37 cellular contexts compared by ENCODE assay signal in the genomic region with DNA sequence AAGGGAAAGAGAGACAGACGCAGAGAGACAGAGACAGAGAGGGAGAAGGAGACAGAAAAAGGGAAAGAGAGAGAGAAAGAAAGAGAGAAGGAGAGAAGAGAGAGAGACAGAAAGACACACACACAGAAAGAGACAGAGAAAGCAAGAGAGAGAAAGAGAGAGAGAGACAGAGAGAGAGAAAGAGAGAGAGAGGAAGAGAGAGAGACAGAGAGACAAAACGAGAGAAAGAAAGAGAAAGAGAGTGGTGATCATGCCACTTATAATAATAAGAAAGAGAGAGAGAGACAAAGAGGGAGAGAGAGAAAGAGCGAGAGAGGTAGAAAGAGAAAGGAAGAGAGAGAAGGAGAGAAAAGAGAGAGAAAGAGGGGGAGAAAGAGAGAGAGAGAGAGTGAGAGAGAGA. TPM values are rescaled to one million over a fixed set of nuclear protein-coding genes. Genes with fewer than 3 reads are reported as not detected.
"Had no signal": no experiment of that assay in that cellular context is flagged by ENCODE, and none has a peak within 500 bp of the region (broad histone marks: within the 10 kb centered on the region; RNA-seq: fewer than 3 reads in every experiment).

No MANE protein-coding gene starts in this region.

- ATAC-seq: activated CD4-positive, CD25-positive, alpha-beta regulatory T cell treated with anti-CD3 and anti-CD28 coated beads, Interleukin-2, amount 50 U/mL, for 24 hours; activated CD8-positive, alpha-beta memory T cell treated with anti-CD3 and anti-CD28 coated beads, Interleukin-2, amount 10 ng/mL, durations not matched to agents 7 days and 5 days; activated CD8-positive, alpha-beta T cell treated with anti-CD3 and anti-CD28 coated beads, Interleukin-2, amount 10 ng/mL, durations not matched to agents 7 days and 5 days; activated naive CD8-positive, alpha-beta T cell treated with anti-CD3 and anti-CD28 coated beads, Interleukin-2, amount 50 U/mL, for 24 hours had no signal

- H3K4me3 Mint-ChIP-seq: activated CD4-positive, alpha-beta memory T cell treated with anti-CD3 and anti-CD28 coated beads, Interleukin-2, amount 10 ng/mL, durations not matched to agents 7 days and 5 days; activated CD4-positive, alpha-beta T cell treated with anti-CD3 and anti-CD28 coated beads, Interleukin-2, amount 10 ng/mL, durations not matched to agents 24 days and 14 days; activated CD8-positive, alpha-beta memory T cell treated with anti-CD3 and anti-CD28 coated beads, Interleukin-2, amount 10 ng/mL, durations not matched to agents 7 days and 5 days; activated CD8-positive, alpha-beta T cell treated with anti-CD3 and anti-CD28 coated beads, Interleukin-2, amount 10 ng/mL, durations not matched to agents 7 days and 5 days; activated naive CD4-positive, alpha-beta T cell treated with anti-CD3 and anti-CD28 coated beads, Interleukin-2, amount 10 ng/mL, durations not matched to agents 7 days and 5 days; activated naive CD4-positive, alpha-beta T cell treated with anti-CD3 and anti-CD28 coated beads, Interleukin-2, amount 50 U/mL, for 24 hours; activated naive CD8-positive, alpha-beta T cell; activated naive CD8-positive, alpha-beta T cell treated with anti-CD3 and anti-CD28 coated beads, Interleukin-2, amount 10 ng/mL, durations not matched to agents 7 days and 5 days; activated naive CD8-positive, alpha-beta T cell treated with anti-CD3 and anti-CD28 coated beads, Interleukin-2, amount 50 U/mL, for 24 hours; activated T-cell treated with anti-CD3 and anti-CD28 coated beads, Interleukin-2, amount 50 U/mL, for 24 hours; brain; central memory CD8-positive, alpha-beta T cell; T-helper 1 cell treated with Interleukin-12 subunit alpha and Interleukin-12 subunit beta and Interleukin-4 antibody, amounts not matched to agents 30 μg/mL and 1 μg/mL, for 36 hours; T-helper 2 cell treated with Interferon-gamma antibody and Interleukin-4, amounts not matched to agents 5 μg/mL and 100 μg/mL, for 36 hours had no signal

- H3K4me1 Mint-ChIP-seq: activated CD4-positive, alpha-beta memory T cell treated with anti-CD3 and anti-CD28 coated beads, Interleukin-2, amount 10 ng/mL, durations not matched to agents 7 days and 5 days; activated CD4-positive, alpha-beta T cell treated with anti-CD3 and anti-CD28 coated beads, Interleukin-2, amount 10 ng/mL, durations not matched to agents 24 days and 14 days; activated CD8-positive, alpha-beta memory T cell treated with anti-CD3 and anti-CD28 coated beads, Interleukin-2, amount 10 ng/mL, durations not matched to agents 7 days and 5 days; activated naive CD4-positive, alpha-beta T cell treated with anti-CD3 and anti-CD28 coated beads, Interleukin-2, amount 10 ng/mL, durations not matched to agents 7 days and 5 days; activated naive CD4-positive, alpha-beta T cell treated with anti-CD3 and anti-CD28 coated beads, Interleukin-2, amount 50 U/mL, for 24 hours; activated naive CD8-positive, alpha-beta T cell treated with anti-CD3 and anti-CD28 coated beads, Interleukin-2, amount 10 ng/mL, durations not matched to agents 7 days and 5 days; activated naive CD8-positive, alpha-beta T cell treated with anti-CD3 and anti-CD28 coated beads, Interleukin-2, amount 50 U/mL, for 24 hours; central memory CD8-positive, alpha-beta T cell had no signal

- H3K27me3 Mint-ChIP-seq: activated CD4-positive, alpha-beta memory T cell treated with anti-CD3 and anti-CD28 coated beads, Interleukin-2, amount 10 ng/mL, durations not matched to agents 7 days and 5 days; activated CD4-positive, alpha-beta T cell treated with anti-CD3 and anti-CD28 coated beads, Interleukin-2, amount 10 ng/mL, durations not matched to agents 24 days and 14 days; activated CD8-positive, alpha-beta memory T cell treated with anti-CD3 and anti-CD28 coated beads, Interleukin-2, amount 10 ng/mL, durations not matched to agents 7 days and 5 days; activated naive CD4-positive, alpha-beta T cell treated with anti-CD3 and anti-CD28 coated beads, Interleukin-2, amount 10 ng/mL, durations not matched to agents 7 days and 5 days; activated naive CD4-positive, alpha-beta T cell treated with anti-CD3 and anti-CD28 coated beads, Interleukin-2, amount 50 U/mL, for 24 hours; activated naive CD8-positive, alpha-beta T cell treated with anti-CD3 and anti-CD28 coated beads, Interleukin-2, amount 10 ng/mL, durations not matched to agents 7 days and 5 days; activated T-cell treated with anti-CD3 and anti-CD28 coated beads, Interleukin-2, amount 50 U/mL, for 24 hours; central memory CD8-positive, alpha-beta T cell had no signal

- H3K36me3 Mint-ChIP-seq: activated CD8-positive, alpha-beta memory T cell treated with anti-CD3 and anti-CD28 coated beads, Interleukin-2, amount 10 ng/mL, durations not matched to agents 7 days and 5 days; activated naive CD4-positive, alpha-beta T cell treated with anti-CD3 and anti-CD28 coated beads, Interleukin-2, amount 10 ng/mL, durations not matched to agents 7 days and 5 days; activated naive CD4-positive, alpha-beta T cell treated with anti-CD3 and anti-CD28 coated beads, Interleukin-2, amount 50 U/mL, for 24 hours; activated naive CD8-positive, alpha-beta T cell; activated naive CD8-positive, alpha-beta T cell treated with anti-CD3 and anti-CD28 coated beads, Interleukin-2, amount 10 ng/mL, durations not matched to agents 7 days and 5 days; brain had no signal

- DNase-seq: activated CD4-positive, alpha-beta memory T cell treated with anti-CD3 and anti-CD28 coated beads, Interleukin-2, amount 10 ng/mL, durations not matched to agents 7 days and 5 days; activated CD4-positive, alpha-beta T cell treated with anti-CD3 and anti-CD28 coated beads for 1 hour; activated CD4-positive, alpha-beta T cell treated with anti-CD3 and anti-CD28 coated beads for 4 hours; activated CD4-positive, alpha-beta T cell treated with anti-CD3 and anti-CD28 coated beads, Interleukin-2, amount 10 ng/mL, durations not matched to agents 24 days and 14 days; activated CD4-positive, alpha-beta T cell treated with anti-CD3 and anti-CD28 coated beads, Interleukin-2, amount 50 U/mL, for 48 hours; activated CD4-positive, CD25-positive, alpha-beta regulatory T cell; activated CD8-positive, alpha-beta memory T cell treated with anti-CD3 and anti-CD28 coated beads for 24 hours; activated CD8-positive, alpha-beta memory T cell treated with anti-CD3 and anti-CD28 coated beads, Interleukin-2, amount 10 ng/mL, durations not matched to agents 7 days and 5 days; activated CD8-positive, alpha-beta memory T cell treated with anti-CD3 and anti-CD28 coated beads, Interleukin-2, amount 50 U/mL, for 48 hours; activated CD8-positive, alpha-beta T cell treated with anti-CD3 and anti-CD28 coated beads, Interleukin-2, amount 10 ng/mL, durations not matched to agents 7 days and 5 days; activated effector memory CD4-positive, alpha-beta T cell treated with Interleukin-2 at 50 U/mL for 16 hours; activated gamma-delta T cell; activated naive CD4-positive, alpha-beta T cell treated with anti-CD3 and anti-CD28 coated beads, Interleukin-2, amount 10 ng/mL, durations not matched to agents 7 days and 5 days; activated naive CD4-positive, alpha-beta T cell treated with Interleukin-2 at 50 U/mL for 16 hours; activated naive CD8-positive, alpha-beta T cell treated with anti-CD3 and anti-CD28 coated beads, Interleukin-2, amount 10 ng/mL, durations not matched to agents 7 days and 5 days; activated naive CD8-positive, alpha-beta T cell treated with anti-CD3 and anti-CD28 coated beads, Interleukin-2, amount 50 U/mL, for 24 hours; activated T-cell treated with anti-CD3 and anti-CD28 coated beads, Interleukin-2, amount 50 U/mL, for 24 hours; activated T-cell treated with anti-CD3 and anti-CD28 coated beads, Interleukin-2, amount 50 U/mL, for 48 hours; amygdala; anterior cingulate cortex; caudate nucleus; cerebellar nuclear complex; T-helper 1 cell; T-helper 2 cell; T-helper 9 cell had no signal

- H3K27ac Mint-ChIP-seq: activated CD4-positive, alpha-beta memory T cell treated with anti-CD3 and anti-CD28 coated beads, Interleukin-2, amount 10 ng/mL, durations not matched to agents 7 days and 5 days; activated CD4-positive, alpha-beta T cell treated with anti-CD3 and anti-CD28 coated beads, Interleukin-2, amount 10 ng/mL, durations not matched to agents 24 days and 14 days; activated CD8-positive, alpha-beta memory T cell treated with anti-CD3 and anti-CD28 coated beads, Interleukin-2, amount 10 ng/mL, durations not matched to agents 7 days and 5 days; activated CD8-positive, alpha-beta T cell treated with anti-CD3 and anti-CD28 coated beads, Interleukin-2, amount 10 ng/mL, durations not matched to agents 7 days and 5 days; activated naive CD4-positive, alpha-beta T cell treated with anti-CD3 and anti-CD28 coated beads, Interleukin-2, amount 10 ng/mL, durations not matched to agents 7 days and 5 days; activated naive CD4-positive, alpha-beta T cell treated with anti-CD3 and anti-CD28 coated beads, Interleukin-2, amount 50 U/mL, for 24 hours; activated naive CD8-positive, alpha-beta T cell; activated naive CD8-positive, alpha-beta T cell treated with anti-CD3 and anti-CD28 coated beads, Interleukin-2, amount 10 ng/mL, durations not matched to agents 7 days and 5 days; activated naive CD8-positive, alpha-beta T cell treated with anti-CD3 and anti-CD28 coated beads, Interleukin-2, amount 50 U/mL, for 24 hours; activated T-cell treated with anti-CD3 and anti-CD28 coated beads, Interleukin-2, amount 50 U/mL, for 24 hours; activated T-helper 2 cell treated with anti-CD3 and anti-CD28 coated beads, Interferon-gamma antibody, Interleukin-2, Interleukin-4, amounts not matched to agents 10 μg/mL and 5 μg/mL and 100 μg/mL, durations not matched to agents 14 hours and 24 hours and 36 hours; T-helper 1 cell treated with Interleukin-12 subunit alpha and Interleukin-12 subunit beta and Interleukin-4 antibody, amounts not matched to agents 30 μg/mL and 1 μg/mL, for 36 hours; T-helper 2 cell treated with Interferon-gamma antibody and Interleukin-4, amounts not matched to agents 5 μg/mL and 100 μg/mL, for 36 hours had no signal

- H3K9me3 Mint-ChIP-seq: activated naive CD4-positive, alpha-beta T cell treated with anti-CD3 and anti-CD28 coated beads, Interleukin-2, amount 50 U/mL, for 24 hours had no signal

RNA-seq across cellular contexts. Expression of gene SHOX, which starts 51.4 kb away (rescaled TPM):
- total RNA-seq: activated CD4-positive, alpha-beta memory T cell treated with anti-CD3 and anti-CD28 coated beads, Interleukin-2, amount 10 ng/mL, durations not matched to agents 7 days and 5 days; activated CD4-positive, alpha-beta T cell treated with anti-CD3 and anti-CD28 coated beads, Interleukin-2, amount 10 ng/mL, durations not matched to agents 24 days and 14 days; activated CD8-positive, alpha-beta memory T cell treated with anti-CD3 and anti-CD28 coated beads, Interleukin-2, amount 10 ng/mL, durations not matched to agents 7 days and 5 days; activated CD8-positive, alpha-beta T cell treated with anti-CD3 and anti-CD28 coated beads, Interleukin-2, amount 10 ng/mL, durations not matched to agents 7 days and 5 days; activated naive CD8-positive, alpha-beta T cell treated with anti-CD3 and anti-CD28 coated beads, Interleukin-2, amount 10 ng/mL, durations not matched to agents 7 days and 5 days; activated T-helper 2 cell treated with anti-CD3 and anti-CD28 coated beads, Interferon-gamma antibody, Interleukin-2, Interleukin-4, amounts not matched to agents 10 μg/mL and 5 μg/mL and 100 μg/mL, durations not matched to agents 14 hours and 24 hours and 36 hours; ascending aorta; bronchial epithelial cell; cardiac muscle cell; chondrocyte had no signal
- polyA plus RNA-seq: cardiac muscle cell had no signal
